Comparison of ENCODE assay signal across 8 cellular contexts in genomic region chr18:22930089-22930713, GRCh38. TPM values are rescaled to one million over a fixed set of nuclear protein-coding genes. Genes with fewer than 3 reads are reported as not detected.
A peak's percentile ranks its signal among the peaks of the same experiment; 100 is the strongest.
DNase-seq lines count a peak whose midpoint lies in the region; ATAC-seq and TF ChIP-seq lines count a peak whose summit lies in the region.

No MANE protein-coding gene starts in this region.

- peak overlapping the region; percentile 87 for H3K27ac ChIP-seq in cardiac muscle cell

- H3K27ac Mint-ChIP-seq in Caco-2 (ENCODE audit: unreplicated experiment): no peak overlapping the region
- no peak overlapping the region for H3K27ac Mint-ChIP-seq in activated naive CD4-positive, alpha-beta T cell treated with anti-CD3 and anti-CD28 coated beads, Interleukin-2, amount 10 ng/mL, durations not matched to agents 7 days and 5 days

- TF ChIP-seq CTCF in Caco-2 (IDR thresholded peaks at IDR 0.05; ENCODE audit: insufficient read depth in 1 of 2, low read depth in 1 of 2, low read length in 1 of 2, severe bottlenecking in 1 of 2, unreplicated experiment in 1 of 2) (peak; percentile 63 to 84), Loucy (conservative IDR thresholded peaks at IDR 0.05; ENCODE audit: low read length) (peak; percentile 95), cardiac muscle cell (IDR thresholded peaks at IDR 0.05; ENCODE audit: low read depth, low read length) (peak; percentile 89)

- POLR2A ChIA-PET in Caco-2 (lab: Charles Lee): no interaction called here

- H3K9me3 Mint-ChIP-seq in Caco-2 (ENCODE audit: unreplicated experiment): no peaks in the 10 kb centered on the region
- H3K9me3 Mint-ChIP-seq in activated naive CD4-positive, alpha-beta T cell treated with anti-CD3 and anti-CD28 coated beads, Interleukin-2, amount 10 ng/mL, durations not matched to agents 7 days and 5 days: no peaks in the 10 kb centered on the region

- no peak overlapping the region for H3K4me2 ChIP-seq in Loucy (ENCODE audit: low read depth, low read length, poor library complexity, severe bottlenecking)

- intact Hi-C loops in Caco-2 (cut with micrococcal nuclease; ENCODE audit: unreplicated experiment): loop anchor here (1.0 to 5.0 kb wide), 3 partner anchors 52 to 133 kb away; no protein-coding TSS in a partner anchor

- H3K9me2 ChIP-seq in Loucy (replicated peaks; ENCODE audit: low read depth, low read length): no peaks in the 10 kb centered on the region

- H3F3A ChIP-seq in Loucy (ENCODE audit: low read depth): no peaks in the 10 kb centered on the region

- H3K27me3 ChIP-seq in Caco-2 (replicated peaks; ENCODE audit: control insufficient read depth, insufficient read depth, low read length) (no peaks in the 10 kb centered on the region), Loucy (ENCODE audit: insufficient read depth, low read length, poor library complexity, severe bottlenecking) (no peaks in the 10 kb centered on the region), cardiac muscle cell (no peaks in the 10 kb centered on the region)

- peaks cover 15% of the 10 kb centered on the region for H3K79me2 ChIP-seq in Loucy (ENCODE audit: insufficient read depth, low read length)

- H3K4me3 ChIP-seq in Caco-2 (ENCODE audit: low read depth, low read length): no peak overlapping the region
- H3K4me3 ChIP-seq in Loucy (ENCODE audit: low read length, poor library complexity, severe bottlenecking): no peak overlapping the region
- no peak overlapping the region for H3K4me3 ChIP-seq in cardiac muscle cell

- BruUV-seq in Caco-2 (replicated peaks; lab: Mats Ljungman, UMichigan): no TSS peak

- no peak overlapping the region for H3K4me3 Mint-ChIP-seq in Caco-2 (ENCODE audit: unreplicated experiment)
- no peak overlapping the region for H3K4me3 Mint-ChIP-seq in activated naive CD4-positive, alpha-beta T cell treated with anti-CD3 and anti-CD28 coated beads, Interleukin-2, amount 10 ng/mL, durations not matched to agents 7 days and 5 days

- H3K27me3 Mint-ChIP-seq in Caco-2 (ENCODE audit: insufficient read depth, unreplicated experiment): no peaks in the 10 kb centered on the region
- peaks cover 4% of the 10 kb centered on the region for H3K27me3 Mint-ChIP-seq in activated naive CD4-positive, alpha-beta T cell treated with anti-CD3 and anti-CD28 coated beads, Interleukin-2, amount 10 ng/mL, durations not matched to agents 7 days and 5 days

- H3K4me1 ChIP-seq in Caco-2 (peaks cover 11% of the 10 kb centered on the region; the same call in 1 of the 2 replicates), Loucy (ENCODE audit: insufficient read depth, low read length, poor library complexity, severe bottlenecking) (peaks cover 6% of the 10 kb centered on the region), cardiac muscle cell (ENCODE audit: low read depth) (peaks cover 58% of the 10 kb centered on the region)

- H3K9me3 ChIP-seq in Caco-2 (no peaks in the 10 kb centered on the region), Loucy (ENCODE audit: insufficient read depth, low read depth, low read length) (no peaks in the 10 kb centered on the region), cardiac muscle cell (ENCODE audit: low read depth) (no peaks in the 10 kb centered on the region)

- CTCF ChIA-PET in Caco-2 (lab: Charles Lee): interaction anchor here (2.6 kb wide), 1 partner anchor 53 kb away, joined by 12 read pairs; no protein-coding TSS in a partner anchor
- CTCF ChIA-PET in activated naive CD4-positive, alpha-beta T cell treated with anti-CD3 and anti-CD28 coated beads, Interleukin-2, amount 10 ng/mL, durations not matched to agents 7 days and 5 days (lab: Charles Lee): interaction anchor here (0.7 to 4.8 kb wide), 14 partner anchors 10 to 482 kb away, joined by 3 to 39 read pairs (median 4); no protein-coding TSS in a partner anchor

- H2AFZ ChIP-seq in Loucy (ENCODE audit: low read length): no peak overlapping the region

- peaks cover 15% of the 10 kb centered on the region for H3K36me3 Mint-ChIP-seq in Caco-2 (ENCODE audit: insufficient read depth, unreplicated experiment)
- H3K36me3 Mint-ChIP-seq in activated naive CD4-positive, alpha-beta T cell treated with anti-CD3 and anti-CD28 coated beads, Interleukin-2, amount 10 ng/mL, durations not matched to agents 7 days and 5 days: peaks cover 4% of the 10 kb centered on the region

- peaks cover 22% of the 10 kb centered on the region for H3K4me1 Mint-ChIP-seq in Caco-2 (ENCODE audit: low read depth, unreplicated experiment)
- peaks cover 23% of the 10 kb centered on the region for H3K4me1 Mint-ChIP-seq in activated naive CD4-positive, alpha-beta T cell treated with anti-CD3 and anti-CD28 coated beads, Interleukin-2, amount 10 ng/mL, durations not matched to agents 7 days and 5 days

- DNase-seq in Caco-2 (peak; percentile 76 to 85), cardiac muscle cell (ENCODE audit: low read depth in 1 of 2, low spot score in 1 of 2) (peak; percentile 77 to 85), pulmonary artery endothelial cell (ENCODE audit: low read depth, low spot score) (peak; percentile 29)
- DNase-seq in activated naive CD4-positive, alpha-beta T cell treated with anti-CD3 and anti-CD28 coated beads, Interleukin-2, amount 10 ng/mL, durations not matched to agents 7 days and 5 days: peak; percentile 90

- H4K20me1 ChIP-seq in Loucy (ENCODE audit: insufficient read depth, low read length, poor library complexity, severe bottlenecking): peaks cover 3% of the 10 kb centered on the region

- ATAC-seq in GM21447 (IDR thresholded peaks at IDR 0.05; ENCODE audit: unreplicated experiment) (peak; percentile 27), SK-N-SH treated with all-trans-retinoic acid at 6 μM for 48 hours (peak; percentile 55), GM21737 (IDR thresholded peaks at IDR 0.05; ENCODE audit: unreplicated experiment) (no peak)

- H3K36me3 ChIP-seq in Caco-2 (ENCODE audit: control insufficient read depth, insufficient read depth, low read length) (no peaks in the 10 kb centered on the region), Loucy (ENCODE audit: insufficient read depth, low read length) (no peaks in the 10 kb centered on the region), cardiac muscle cell (no peaks in the 10 kb centered on the region)

- no peak overlapping the region for H3K9ac ChIP-seq in Loucy (ENCODE audit: low read depth, low read length, poor library complexity, severe bottlenecking)

TF ChIP-seq in SK-N-SH treated with all-trans-retinoic acid at 6 μM for 48 hours, 23 proteins besides CTCF, POLR2A, EP300 and RAD21 (continues in another document):
- no peak for TF ChIP-seq TCF4 (CRISPR knock-in tag; IDR thresholded peaks at IDR 0.05; ENCODE audit: borderline replicate concordance)
- TF ChIP-seq CSDC2 (CRISPR knock-in tag; IDR thresholded peaks at IDR 0.05): no peak
- no peak for TF ChIP-seq PATZ1 (CRISPR knock-in tag; IDR thresholded peaks at IDR 0.05; ENCODE audit: borderline replicate concordance)
- no peak for TF ChIP-seq CREB5 (CRISPR knock-in tag; IDR thresholded peaks at IDR 0.05; ENCODE audit: low read depth)
- no peak for TF ChIP-seq BACH2 (CRISPR knock-in tag; IDR thresholded peaks at IDR 0.05; ENCODE audit: borderline replicate concordance)
- no peak for TF ChIP-seq SNAI2 (CRISPR knock-in tag; IDR thresholded peaks at IDR 0.05)
- no peak for TF ChIP-seq ZFP30 (CRISPR knock-in tag; IDR thresholded peaks at IDR 0.05)
- no peak for TF ChIP-seq GLIS3 (CRISPR knock-in tag; IDR thresholded peaks at IDR 0.05)

RNA-seq across cellular contexts. Expression of gene RBBP8, which starts 2.9 kb away (rescaled TPM):
- total RNA-seq in Caco-2 (2022): 44.4 and 46.7 TPM in 2 replicates
- 20.6 and 30.1 TPM in 2 replicates for total RNA-seq in cardiac muscle cell
- 27.4 and 30.3 TPM in 2 replicates for polyA plus RNA-seq in cardiac muscle cell
- total RNA-seq in pulmonary artery endothelial cell: 12.5 and 15.2 TPM in 2 replicates

Comparison
In these comparisons a context has a peak if more than half of its experiments do, and no peak if none do; other contexts are left out.
1. DNase-seq: peak in every context shown above with its lines; median percentile 90 in activated naive CD4-positive, alpha-beta T cell treated with anti-CD3 and anti-CD28 coated beads, Interleukin-2, amount 10 ng/mL, durations not matched to agents 7 days and 5 days; 81 in cardiac muscle cell; 80 in Caco-2; 29 in pulmonary artery endothelial cell.